ENCODE assay signal across 22 cellular contexts in genomic region chr2:147709655-147710054, GRCh38.
"Had no signal": no experiment of that assay in that cellular context is flagged by ENCODE, and none has a peak within 500 bp of the region (broad histone marks: within the 10 kb centered on the region; RNA-seq: fewer than 3 reads in every experiment).

No MANE protein-coding gene starts in this region.

- H3K27ac ChIP-seq: left ventricle myocardium inferior, ovary, right atrium auricular region, right lobe of liver, stomach, testis, thyroid gland, transverse colon, upper lobe of right lung had no signal

- DNase-seq: hypothalamus; islet precursor cell; left ventricle myocardium inferior; midbrain; mucosa of descending colon; naive thymus-derived CD4-positive, alpha-beta T cell; ovary; right lobe of liver; stimulated activated CD4-positive, alpha-beta T cell treated with anti-CD3 and anti-CD28 coated beads, Interleukin-2, amount 100 ng/mL, for 24 hours; stimulated activated CD4-positive, alpha-beta T cell treated with anti-CD3 and anti-CD28 coated beads, Interleukin-4, amount 100 ng/mL, for 1 hour; stimulated activated naive B cell treated with anti-CD40 and anti-IgM and Interleukin-4, amounts not matched to agents 10 μg/mL and 1 μg/mL and 100 μg/mL, for 72 hours; stimulated activated naive CD8-positive, alpha-beta T cell treated with anti-CD3 and anti-CD28 coated beads, Interleukin-15, Interleukin-2, amounts not matched to agents 100 U/mL and 50 U/mL, for 24 hours; stomach; testis; thyroid gland; transverse colon; upper lobe of right lung had no signal

- H3K27ac Mint-ChIP-seq: natural killer cell treated with Interleukin-12 subunit alpha and Interleukin-12 subunit beta and Interleukin-15 and Interleukin-18, amount 100 ng/mL, for 72 hours; progenitor cell of endocrine pancreas; stimulated activated naive B cell treated with anti-CD40 and anti-IgM and Interleukin-4, amounts not matched to agents 10 μg/mL and 1 μg/mL and 100 μg/mL, for 72 hours had no signal

- H3K36me3 Mint-ChIP-seq: stimulated activated naive B cell treated with anti-CD40 and anti-IgM and Interleukin-4, amounts not matched to agents 10 μg/mL and 1 μg/mL and 100 μg/mL, for 72 hours had no signal

- H3K27me3 ChIP-seq: ovary, right atrium auricular region, right lobe of liver, stomach, testis, thyroid gland, transverse colon, upper lobe of right lung had no signal

- H3K27me3 Mint-ChIP-seq: stimulated activated naive B cell treated with anti-CD40 and anti-IgM and Interleukin-4, amounts not matched to agents 10 μg/mL and 1 μg/mL and 100 μg/mL, for 72 hours had no signal

- H3K4me3 ChIP-seq: left ventricle myocardium inferior, lung, mucosa of descending colon, ovary, right atrium auricular region, right lobe of liver, smooth muscle cell, stomach, testis, thyroid gland, transverse colon, upper lobe of right lung had no signal

- H3K4me1 ChIP-seq: left ventricle myocardium inferior, right atrium auricular region, right lobe of liver, stomach, testis, thyroid gland, transverse colon, upper lobe of right lung had no signal

- ATAC-seq: mucosa of descending colon; naive thymus-derived CD4-positive, alpha-beta T cell; natural killer cell treated with Interleukin-12 subunit alpha and Interleukin-12 subunit beta and Interleukin-15 and Interleukin-18, amount 100 ng/mL, for 72 hours; right lobe of liver; stimulated activated naive B cell treated with anti-CD40 and anti-IgM and Interleukin-4, amounts not matched to agents 10 μg/mL and 1 μg/mL and 100 μg/mL, for 72 hours; stimulated activated naive CD8-positive, alpha-beta T cell treated with anti-CD3 and anti-CD28 coated beads, Interleukin-15, Interleukin-2, amounts not matched to agents 100 U/mL and 50 U/mL, for 24 hours; upper lobe of right lung had no signal

- H3K4me1 Mint-ChIP-seq: naive thymus-derived CD4-positive, alpha-beta T cell; stimulated activated naive B cell treated with anti-CD40 and anti-IgM and Interleukin-4, amounts not matched to agents 10 μg/mL and 1 μg/mL and 100 μg/mL, for 72 hours had no signal

- H3K9me3 ChIP-seq: mucosa of descending colon, ovary, right atrium auricular region, right lobe of liver, stomach, testis, thyroid gland, transverse colon, upper lobe of right lung had no signal

- H3K4me2 ChIP-seq: smooth muscle cell had no signal

- H3K36me3 ChIP-seq: left ventricle myocardium inferior, ovary, right atrium auricular region, right lobe of liver, stomach, thyroid gland, transverse colon, upper lobe of right lung had no signal

- H3K4me3 Mint-ChIP-seq: naive thymus-derived CD4-positive, alpha-beta T cell; natural killer cell treated with Interleukin-12 subunit alpha and Interleukin-12 subunit beta and Interleukin-15 and Interleukin-18, amount 100 ng/mL, for 72 hours; stimulated activated naive B cell treated with anti-CD40 and anti-IgM and Interleukin-4, amounts not matched to agents 10 μg/mL and 1 μg/mL and 100 μg/mL, for 72 hours had no signal
